ENCODE assay signal across 11 cellular contexts in the genomic region with DNA sequence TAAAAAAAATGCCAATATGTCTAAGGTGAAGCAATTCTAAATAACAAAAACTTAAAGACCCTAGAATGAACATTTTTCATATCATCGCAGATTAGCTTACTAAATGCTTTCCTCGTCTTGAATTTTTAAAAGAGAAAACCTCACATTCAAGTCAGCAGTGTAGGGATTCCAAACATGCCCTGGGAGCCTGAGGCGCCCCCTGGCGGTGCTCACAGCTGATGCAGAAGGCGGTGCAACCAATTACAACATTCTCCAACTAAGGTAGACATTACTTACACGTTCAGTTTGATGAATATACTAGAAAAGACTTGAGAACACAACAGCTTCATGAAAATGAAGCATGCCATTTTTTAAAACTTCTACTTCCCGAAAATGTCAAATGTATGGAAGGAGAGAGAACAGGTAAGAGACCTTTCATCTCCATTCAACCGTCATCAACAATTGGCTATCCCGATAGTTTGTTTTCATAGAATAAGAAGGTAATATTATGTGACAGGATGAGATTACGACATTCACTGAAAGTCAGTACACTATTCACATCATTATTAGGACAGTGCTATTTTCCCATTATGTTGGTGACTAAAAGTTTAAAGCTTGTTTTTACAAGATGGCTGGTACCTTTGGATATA.
A peak's percentile ranks its signal among the peaks of the same experiment; 100 is the strongest.
DNase-seq lines count a peak whose midpoint lies in the region; ATAC-seq and TF ChIP-seq lines count a peak whose summit lies in the region.
"Had no signal": no experiment of that assay in that cellular context is flagged by ENCODE, and none has a peak within 500 bp of the region (broad histone marks: within the 10 kb centered on the region; RNA-seq: fewer than 3 reads in every experiment).

No MANE protein-coding gene starts in this region.

- no peaks in the 10 kb centered on the region for H3K79me2 ChIP-seq in mesendoderm (ENCODE audit: control insufficient read depth, insufficient read depth, low read length)

- H3K27ac Mint-ChIP-seq in stimulated activated effector memory CD8-positive, alpha-beta T cell treated with anti-CD3 and anti-CD28 coated beads, Interleukin-12 subunit alpha, Interleukin-12 subunit beta, amount 100 ng/mL, for 72 hours: no peak overlapping the region

- H3K4ac ChIP-seq in mesendoderm (ENCODE audit: low read depth, low read length): no peak overlapping the region

- no peaks in the 10 kb centered on the region for H3K4me1 Mint-ChIP-seq in stimulated activated effector memory CD8-positive, alpha-beta T cell treated with anti-CD3 and anti-CD28 coated beads, Interleukin-12 subunit alpha, Interleukin-12 subunit beta, amount 100 ng/mL, for 72 hours

- H2AK5ac ChIP-seq in mesendoderm (ENCODE audit: low read length): no peak overlapping the region

- H4K8ac ChIP-seq in mesendoderm (ENCODE audit: low read depth, low read length): no peak overlapping the region

- no peak overlapping the region for H3K4me3 Mint-ChIP-seq in stimulated activated effector memory CD8-positive, alpha-beta T cell treated with anti-CD3 and anti-CD28 coated beads, Interleukin-12 subunit alpha, Interleukin-12 subunit beta, amount 100 ng/mL, for 72 hours

- H3K27me3 ChIP-seq in RWPE2 (ENCODE audit: insufficient read depth, poor library complexity, severe bottlenecking) (no peaks in the 10 kb centered on the region), mesendoderm (ENCODE audit: insufficient read depth, low read length, poor library complexity) (no peaks in the 10 kb centered on the region)

- no peaks in the 10 kb centered on the region for H3K36me3 Mint-ChIP-seq in stimulated activated effector memory CD8-positive, alpha-beta T cell treated with anti-CD3 and anti-CD28 coated beads, Interleukin-12 subunit alpha, Interleukin-12 subunit beta, amount 100 ng/mL, for 72 hours

- no peak overlapping the region for H4K5ac ChIP-seq in mesendoderm (ENCODE audit: low read length)

- H3K9me3 Mint-ChIP-seq in stimulated activated effector memory CD8-positive, alpha-beta T cell treated with anti-CD3 and anti-CD28 coated beads, Interleukin-12 subunit alpha, Interleukin-12 subunit beta, amount 100 ng/mL, for 72 hours: peaks cover 8% of the 10 kb centered on the region

- H2BK120ac ChIP-seq in mesendoderm (ENCODE audit: low read depth, low read length): no peak overlapping the region

- peak; percentile 8 for TF ChIP-seq CTCF in GM20000 (IDR thresholded peaks at IDR 0.05; ENCODE audit: extremely low read depth, missing control alignments)
- TF ChIP-seq CTCF in RWPE2 (IDR thresholded peaks at IDR 0.05; ENCODE audit: poor library complexity, severe bottlenecking): peak; percentile 9

- H3K9me3 ChIP-seq in RWPE2 (ENCODE audit: severe bottlenecking): no peaks in the 10 kb centered on the region

- no peak overlapping the region for H3K23ac ChIP-seq in mesendoderm (ENCODE audit: low read length)

- H3K4me1 ChIP-seq in RWPE2 (ENCODE audit: insufficient read depth, poor library complexity, severe bottlenecking): no peaks in the 10 kb centered on the region
- no peaks in the 10 kb centered on the region for H3K4me1 ChIP-seq in mesendoderm (ENCODE audit: control insufficient read depth, low read depth, low read length)

- no peak overlapping the region for H3K4me3 ChIP-seq in RWPE2 (ENCODE audit: severe bottlenecking)
- H3K4me3 ChIP-seq in mesendoderm (ENCODE audit: low read length): no peak overlapping the region

- H3K27ac ChIP-seq in RWPE2 (ENCODE audit: poor library complexity, severe bottlenecking) (no peak overlapping the region), mesendoderm (ENCODE audit: low read depth, low read length) (no peak overlapping the region)

- no peak overlapping the region for H2BK5ac ChIP-seq in mesendoderm (ENCODE audit: low read length)

- H3K36me3 ChIP-seq in RWPE2 (ENCODE audit: low read depth): no peaks in the 10 kb centered on the region
- no peaks in the 10 kb centered on the region for H3K36me3 ChIP-seq in mesendoderm (ENCODE audit: control insufficient read depth, insufficient read depth, low read length)

- H3K18ac ChIP-seq in mesendoderm (ENCODE audit: low read length): no peak overlapping the region

- no peak overlapping the region for H3K9ac ChIP-seq in mesendoderm (ENCODE audit: low read length)

- DNase-seq in NCI-H82 (lab: John Stamatoyannopoulos, UW): peak; percentile 35
- no peak for DNase-seq in NCI-H82 treated with DMSO at 0.1 percent for 48 hours (lab: John Stamatoyannopoulos, UW; ENCODE audit: unreplicated experiment)
- DNase-seq in GM20000 (ENCODE audit: low spot score): no peak
- DNase-seq in RWPE2 (ENCODE audit: low spot score): no peak
- DNase-seq in mesendoderm: peak; percentile 17
- DNase-seq in stimulated activated effector memory CD8-positive, alpha-beta T cell treated with anti-CD3 and anti-CD28 coated beads, Interleukin-12 subunit alpha, Interleukin-12 subunit beta, amount 100 ng/mL, for 72 hours (ENCODE audit: low spot score in 2 of 2): no peak
- DNase-seq: ACHN; activated effector memory CD4-positive, alpha-beta T cell treated with Interleukin-2 at 50 U/mL for 16 hours; cerebellar nuclear complex had no signal

- no peak overlapping the region for H2BK15ac ChIP-seq in mesendoderm (replicated peaks; ENCODE audit: low read depth)

- TF ChIP-seq POLR2A in GM18505 (IDR thresholded peaks at IDR 0.05; ENCODE audit: borderline replicate concordance, extremely low read depth, insufficient read depth, insufficient read length): no peak

- no peak overlapping the region for H3K56ac ChIP-seq in mesendoderm (ENCODE audit: low read length)

- ATAC-seq in RWPE2 (ENCODE audit: low read depth): no peak
- no peak for ATAC-seq in HG03342 (IDR thresholded peaks at IDR 0.05; ENCODE audit: unreplicated experiment)
- no peak for ATAC-seq in GM18505 (IDR thresholded peaks at IDR 0.05; ENCODE audit: unreplicated experiment)
- no peak for ATAC-seq in stimulated activated effector memory CD8-positive, alpha-beta T cell treated with anti-CD3 and anti-CD28 coated beads, Interleukin-12 subunit alpha, Interleukin-12 subunit beta, amount 100 ng/mL, for 72 hours

- no peaks in the 10 kb centered on the region for H3K79me1 ChIP-seq in mesendoderm (ENCODE audit: low read length)

- no CpG with 5 or more reads among the region's 10 CpGs for WGBS in mesendoderm (ENCODE audit: extremely low coverage, insufficient coverage, low lambda C conversion rate)

- no peak overlapping the region for H3K4me2 ChIP-seq in mesendoderm (ENCODE audit: low read length)

Comparison
In these comparisons a context has a peak if more than half of its experiments do, and no peak if none do; other contexts are left out.
1. DNase-seq: peak in NCI-H82 (single experiment) and mesendoderm (single experiment); none in NCI-H82 treated with DMSO at 0.1 percent for 48 hours (single experiment), GM20000 (single experiment), RWPE2 (single experiment) and stimulated activated effector memory CD8-positive, alpha-beta T cell treated with anti-CD3 and anti-CD28 coated beads, Interleukin-12 subunit alpha, Interleukin-12 subunit beta, amount 100 ng/mL, for 72 hours (0 of 2).